21 cellular contexts compared by ENCODE assay signal in genomic region chr20:36818185-36818584, GRCh38.
"Had no signal": no experiment of that assay in that cellular context is flagged by ENCODE, and none has a peak within 500 bp of the region (broad histone marks: within the 10 kb centered on the region; RNA-seq: fewer than 3 reads in every experiment).

No MANE protein-coding gene starts in this region.

- H3K27me3 Mint-ChIP-seq: dendritic cell treated with granulocyte-macrophage colony-stimulating factor and Interleukin-4, amounts not matched to agents 40 ng/mL and 50 ng/mL, for 4 days; naive thymus-derived CD4-positive, alpha-beta T cell had no signal

- H3K36me3 Mint-ChIP-seq: stimulated activated effector memory CD8-positive, alpha-beta T cell treated with anti-CD3 and anti-CD28 coated beads, Interleukin-12 subunit alpha, Interleukin-12 subunit beta, amount 100 ng/mL, for 72 hours had no signal

- H3K4me3 Mint-ChIP-seq: dendritic cell treated with granulocyte-macrophage colony-stimulating factor and Interleukin-4, amounts not matched to agents 40 ng/mL and 50 ng/mL, for 4 days; naive thymus-derived CD4-positive, alpha-beta T cell; nephron progenitor cell; stimulated activated effector memory CD8-positive, alpha-beta T cell treated with anti-CD3 and anti-CD28 coated beads, Interleukin-12 subunit alpha, Interleukin-12 subunit beta, amount 100 ng/mL, for 72 hours had no signal

- DNase-seq: colonic mucosa; effector memory CD4-positive, alpha-beta T cell; gastrocnemius medialis; head of caudate nucleus; mesendoderm; midbrain; naive thymus-derived CD4-positive, alpha-beta T cell; nephron progenitor cell; nucleus accumbens; sigmoid colon; stimulated activated CD4-positive, alpha-beta T cell treated with anti-CD3 and anti-CD28 coated beads, Interleukin-2, amount 100 ng/mL, for 24 hours; stimulated activated CD4-positive, alpha-beta T cell treated with anti-CD3 and anti-CD28 coated beads, Interleukin-4, amount 100 ng/mL, for 24 hours; stimulated activated naive CD4-positive, alpha-beta T cell treated with Interleukin-2 at 50 U/mL for 16 hours; stomach; thyroid gland; trophoblast cell had no signal

- ATAC-seq: gastrocnemius medialis; left lobe of liver; naive thymus-derived CD4-positive, alpha-beta T cell; stimulated activated effector memory CD8-positive, alpha-beta T cell treated with anti-CD3 and anti-CD28 coated beads, Interleukin-12 subunit alpha, Interleukin-12 subunit beta, amount 100 ng/mL, for 72 hours had no signal

- H3K4me1 Mint-ChIP-seq: stimulated activated effector memory CD8-positive, alpha-beta T cell treated with anti-CD3 and anti-CD28 coated beads, Interleukin-12 subunit alpha, Interleukin-12 subunit beta, amount 100 ng/mL, for 72 hours had no signal

- H3K27ac ChIP-seq: colonic mucosa, gastrocnemius medialis, prostate gland, right atrium auricular region had no signal

- H3K27ac Mint-ChIP-seq: dendritic cell treated with granulocyte-macrophage colony-stimulating factor and Interleukin-4, amounts not matched to agents 40 ng/mL and 50 ng/mL, for 4 days; naive thymus-derived CD4-positive, alpha-beta T cell; nephron progenitor cell; stimulated activated effector memory CD8-positive, alpha-beta T cell treated with anti-CD3 and anti-CD28 coated beads, Interleukin-12 subunit alpha, Interleukin-12 subunit beta, amount 100 ng/mL, for 72 hours had no signal

- H3K9me3 Mint-ChIP-seq: dendritic cell treated with granulocyte-macrophage colony-stimulating factor and Interleukin-4, amounts not matched to agents 40 ng/mL and 50 ng/mL, for 4 days; naive thymus-derived CD4-positive, alpha-beta T cell; nephron progenitor cell; stimulated activated effector memory CD8-positive, alpha-beta T cell treated with anti-CD3 and anti-CD28 coated beads, Interleukin-12 subunit alpha, Interleukin-12 subunit beta, amount 100 ng/mL, for 72 hours had no signal
